Comparison of ENCODE assay signal across 11 cellular contexts in genomic region chr1:235295902-235296350, GRCh38. TPM values are rescaled to one million over a fixed set of nuclear protein-coding genes. Genes with fewer than 3 reads are reported as not detected.
A peak's percentile ranks its signal among the peaks of the same experiment; 100 is the strongest.
DNase-seq lines count a peak whose midpoint lies in the region; ATAC-seq and TF ChIP-seq lines count a peak whose summit lies in the region.
"Had no signal": no experiment of that assay in that cellular context is flagged by ENCODE, and none has a peak within 500 bp of the region (broad histone marks: within the 10 kb centered on the region; RNA-seq: fewer than 3 reads in every experiment).

No MANE protein-coding gene starts in this region.

- no peak overlapping the region for H2AFZ ChIP-seq in PC-3 (ENCODE audit: low read length)

- H3K27ac ChIP-seq in PC-3 (ENCODE audit: low read length) (peak overlapping the region; percentile 68; the same call in 1 of the 2 replicates), endodermal cell (ENCODE audit: low read depth, low read length) (no peak overlapping the region), aorta (ENCODE audit: low read depth in 1 of 2, low read length in 2 of 2) (no peak overlapping the region)
- H3K27ac ChIP-seq: RWPE1 had no signal

- H3K27me3 ChIP-seq in PC-3 (ENCODE audit: low read length) (no peaks in the 10 kb centered on the region), endodermal cell (ENCODE audit: control insufficient read depth, insufficient read depth, low read length, poor library complexity, severe bottlenecking) (no peaks in the 10 kb centered on the region), aorta (ENCODE audit: control insufficient read depth in 1 of 2, insufficient read depth in 2 of 2, low read length in 1 of 2) (no peaks in the 10 kb centered on the region)

- H3K79me2 ChIP-seq in PC-3 (ENCODE audit: low read length) = peaks cover 80% of the 10 kb centered on the region

- H3K36me3 Mint-ChIP-seq in Calu3 (ENCODE audit: insufficient read depth, unreplicated experiment) (no peaks in the 10 kb centered on the region), endodermal cell (ENCODE audit: low read depth) (peaks cover 18% of the 10 kb centered on the region)
- H3K36me3 Mint-ChIP-seq in natural killer cell treated with Interleukin-12 subunit alpha and Interleukin-12 subunit beta and Interleukin-15 and Interleukin-18, amount 100 ng/mL, for 72 hours = no peaks in the 10 kb centered on the region

- H3K9me3 ChIP-seq in PC-3 (ENCODE audit: low read length) (no peaks in the 10 kb centered on the region), endodermal cell (ENCODE audit: control insufficient read depth, low read length) (peaks cover 13% of the 10 kb centered on the region), aorta (ENCODE audit: control insufficient read depth, low read length) (no peaks in the 10 kb centered on the region)

- peak overlapping the region; percentile 57 for H3K4me2 ChIP-seq in PC-3 (ENCODE audit: low read length)

- BruUV-seq in Calu3 (replicated peaks; lab: Mats Ljungman, UMichigan) (no TSS peak), PC-3 (replicated peaks; lab: Mats Ljungman, UMichigan) (no TSS peak)

- no peaks in the 10 kb centered on the region for H3K27me3 Mint-ChIP-seq in Calu3 (ENCODE audit: unreplicated experiment)
- no peaks in the 10 kb centered on the region for H3K27me3 Mint-ChIP-seq in endodermal cell (ENCODE audit: insufficient read depth)
- no peaks in the 10 kb centered on the region for H3K27me3 Mint-ChIP-seq in natural killer cell treated with Interleukin-12 subunit alpha and Interleukin-12 subunit beta and Interleukin-15 and Interleukin-18, amount 100 ng/mL, for 72 hours

- TF ChIP-seq CTCF in Calu3 (IDR thresholded peaks at IDR 0.05; ENCODE audit: unreplicated experiment) (no peak), PC-3 (conservative IDR thresholded peaks at IDR 0.05; ENCODE audit: low read depth, low read length) (no peak), endodermal cell (conservative IDR thresholded peaks at IDR 0.05) (no peak)

- CTCF ChIA-PET in Calu3 (lab: Charles Lee) = interaction anchor here (0.6 to 1.2 kb wide), 7 partner anchors 11 to 1195 kb away, joined by 3 to 7 read pairs (median 3); partner anchors contain the start of gene ARID4B
- CTCF ChIA-PET in PC-3 (lab: Charles Lee) = no interaction called here

- 95 to 100% methylated on average over 3 to 5 of the region's 5 CpGs for WGBS in endodermal cell (ENCODE audit: insufficient coverage in 1 of 2, insufficient read length in 1 of 2), 2 experiments
- WGBS in aorta, 2 donors = 40 to 45% methylated on average over 5 of the region's 5 CpGs

- no peaks in the 10 kb centered on the region for H3K9me2 ChIP-seq in PC-3 (replicated peaks; ENCODE audit: low read length)

- H3K4me3 Mint-ChIP-seq in Calu3 (ENCODE audit: low read depth, unreplicated experiment) (peak overlapping the region; percentile 37), endodermal cell (no peak overlapping the region)
- peak overlapping the region; percentile 55 for H3K4me3 Mint-ChIP-seq in natural killer cell treated with Interleukin-12 subunit alpha and Interleukin-12 subunit beta and Interleukin-15 and Interleukin-18, amount 100 ng/mL, for 72 hours

- H3K9me3 Mint-ChIP-seq in Calu3 (ENCODE audit: low read depth, unreplicated experiment) (peaks cover 5% of the 10 kb centered on the region), endodermal cell (peaks cover 15% of the 10 kb centered on the region)
- H3K9me3 Mint-ChIP-seq in natural killer cell treated with Interleukin-12 subunit alpha and Interleukin-12 subunit beta and Interleukin-15 and Interleukin-18, amount 100 ng/mL, for 72 hours = peaks cover 3% of the 10 kb centered on the region

- H3K9ac ChIP-seq in PC-3 (ENCODE audit: low read length) (no peak overlapping the region), endodermal cell (ENCODE audit: extremely low read depth, low read length, poor library complexity, severe bottlenecking) (no peak overlapping the region)

- H3K36me3 ChIP-seq in PC-3 (ENCODE audit: low read depth, low read length) = peaks cover 4% of the 10 kb centered on the region
- H3K36me3 ChIP-seq in endodermal cell (ENCODE audit: control insufficient read depth, insufficient read depth, low read length) = peaks cover 13% of the 10 kb centered on the region
- no peaks in the 10 kb centered on the region for H3K36me3 ChIP-seq in aorta (ENCODE audit: control insufficient read depth in 1 of 2, insufficient read depth in 2 of 2, low read length in 1 of 2)

- intact Hi-C loops in Calu3 (cut with micrococcal nuclease; ENCODE audit: unreplicated experiment) (loop anchor here (2.0 to 5.0 kb wide), 2 partner anchors 15 to 34 kb away; no protein-coding TSS in a partner anchor), PC-3 (cut with micrococcal nuclease) (loop anchor here (1.0 kb wide), 1 partner anchor 16 kb away; no protein-coding TSS in a partner anchor), aorta (cut with DNase I) (no loop called here)

- H3F3A ChIP-seq in PC-3 (ENCODE audit: low read length, unreplicated experiment) = no peaks in the 10 kb centered on the region

- POLR2A ChIA-PET in PC-3 (lab: Charles Lee; ENCODE audit: unreplicated experiment) = no interaction called here

- no peaks in the 10 kb centered on the region for H4K20me1 ChIP-seq in PC-3 (ENCODE audit: low read length)

- DNase-seq in Calu3 = peak; percentile 62
- DNase-seq in PC-3 = peak; percentile 93
- no peak for DNase-seq in endodermal cell
- no peak for DNase-seq in natural killer cell treated with Interleukin-12 subunit alpha and Interleukin-12 subunit beta and Interleukin-15 and Interleukin-18, amount 100 ng/mL, for 72 hours (ENCODE audit: low spot score)
- DNase-seq in NCI-H2081 treated with DMSO at 0.1 percent for 48 hours (lab: John Stamatoyannopoulos, UW) = no peak
- DNase-seq in NCI-H2227 (lab: John Stamatoyannopoulos, UW; ENCODE audit: unreplicated experiment) = no peak
- DNase-seq in aorta = no peak
- DNase-seq: NCI-H1105; stimulated activated CD4-positive, alpha-beta T cell treated with anti-CD3 and anti-CD28 coated beads, Interleukin-1b, Interleukin-23, amount 100 ng/mL, for 48 hours had no signal

- H3K4me1 ChIP-seq in PC-3 (ENCODE audit: insufficient read depth, low read length) (peaks cover 8% of the 10 kb centered on the region), endodermal cell (ENCODE audit: control insufficient read depth, insufficient read depth, low read length) (peaks cover 6% of the 10 kb centered on the region), aorta (ENCODE audit: control insufficient read depth in 1 of 2, insufficient read depth in 2 of 2, low read length in 2 of 2) (no peaks in the 10 kb centered on the region)

- H3K4me3 ChIP-seq in PC-3 (ENCODE audit: low read length) = no peak overlapping the region
- H3K4me3 ChIP-seq in endodermal cell (ENCODE audit: low read length) = no peak overlapping the region
- H3K4me3 ChIP-seq in aorta (ENCODE audit: low read length in 2 of 2) = no peak overlapping the region

- ATAC-seq in PC-3 (peak; percentile 96), HG03432 (IDR thresholded peaks at IDR 0.05; ENCODE audit: unreplicated experiment) (no peak), aorta (ENCODE audit: low FRiP score) (no peak)
- no peak for ATAC-seq in natural killer cell treated with Interleukin-12 subunit alpha and Interleukin-12 subunit beta and Interleukin-15 and Interleukin-18, amount 100 ng/mL, for 72 hours

- H3K27ac Mint-ChIP-seq in Calu3 (ENCODE audit: unreplicated experiment) (peak overlapping the region; percentile 81), endodermal cell (peak overlapping the region; percentile 44)
- H3K27ac Mint-ChIP-seq in natural killer cell treated with Interleukin-12 subunit alpha and Interleukin-12 subunit beta and Interleukin-15 and Interleukin-18, amount 100 ng/mL, for 72 hours = peak overlapping the region; percentile 84 to 90

- peaks cover 46% of the 10 kb centered on the region for H3K4me1 Mint-ChIP-seq in Calu3 (ENCODE audit: low read depth, unreplicated experiment)
- H3K4me1 Mint-ChIP-seq in endodermal cell = peaks cover 18% of the 10 kb centered on the region
- H3K4me1 Mint-ChIP-seq in natural killer cell treated with Interleukin-12 subunit alpha and Interleukin-12 subunit beta and Interleukin-15 and Interleukin-18, amount 100 ng/mL, for 72 hours (ENCODE audit: low read depth in 2 of 2) = peaks cover 36 to 54% of the 10 kb centered on the region in 2 donors

RNA-seq across cellular contexts. Expression of gene ARID4B, which starts 32.1 kb away (rescaled TPM):
- total RNA-seq in Calu3 (2022) = 46.3 and 56.6 TPM in 2 replicates
- 14.0 and 16.8 TPM in 2 replicates for total RNA-seq in PC-3 (2014; rRNA removed)
- total RNA-seq in endodermal cell = 10 to 100 TPM; 40.6 to 43.1 TPM
- 36.7 TPM for polyA plus RNA-seq in endodermal cell (2013, experiment 1 of 2)
- 36.7 TPM for polyA plus RNA-seq in endodermal cell (2013, experiment 2 of 2)
- total RNA-seq in natural killer cell treated with Interleukin-12 subunit alpha and Interleukin-12 subunit beta and Interleukin-15 and Interleukin-18, amount 100 ng/mL, for 72 hours = 10 to 100 TPM; 74.2 to 79.2 TPM
- total RNA-seq in aorta = 10 to 100 TPM; 49.1 to 56.6 TPM
- 10 to 100 TPM in 1 of 2 donors, 1 to 10 TPM in 1; 9.8 to 25.4 TPM for polyA plus RNA-seq in aorta

RNA-seq across cellular contexts. Expression of gene GGPS1, which starts 32.4 kb away (rescaled TPM):
- total RNA-seq in Calu3 (2022) (40.5 and 45.6 TPM in 2 replicates), PC-3 (2014; rRNA removed) (9.3 and 17.4 TPM in 2 replicates), endodermal cell (10 to 100 TPM; 56.3 to 64.6 TPM), aorta (10 to 100 TPM; 24.1 to 29.0 TPM)
- 46.3 TPM for polyA plus RNA-seq in endodermal cell (2013, experiment 1 of 2)
- 40.2 TPM for polyA plus RNA-seq in endodermal cell (2013, experiment 2 of 2)
- 10 to 100 TPM; 19.0 to 23.7 TPM for total RNA-seq in natural killer cell treated with Interleukin-12 subunit alpha and Interleukin-12 subunit beta and Interleukin-15 and Interleukin-18, amount 100 ng/mL, for 72 hours
- 10 to 100 TPM; 18.9 to 24.7 TPM for polyA plus RNA-seq in aorta

Comparison
In these comparisons a context has a peak if more than half of its experiments do, and no peak if none do; other contexts are left out.
1. DNase-seq: peak in Calu3 (single experiment) and PC-3 (single experiment); none in endodermal cell (single experiment), natural killer cell treated with Interleukin-12 subunit alpha and Interleukin-12 subunit beta and Interleukin-15 and Interleukin-18, amount 100 ng/mL, for 72 hours (single experiment), NCI-H2081 treated with DMSO at 0.1 percent for 48 hours (single experiment), NCI-H2227 (single experiment) and aorta (0 of 2).
2. intact Hi-C loops: an anchor here in Calu3 (2.0 to 5.0 kb wide) and PC-3 (1.0 kb wide); none called in aorta.
3. Peak in every context shown above with its lines, with median percentiles within 50 percentile points of each other: H3K27ac Mint-ChIP-seq.